In genomic region chr10:92342801-92343200, GRCh38 we compare ENCODE assay signal across 16 cellular contexts. TPM values are rescaled to one million over a fixed set of nuclear protein-coding genes. Genes with fewer than 3 reads are reported as not detected.
DNase-seq lines count a peak whose midpoint lies in the region; TF ChIP-seq lines count a peak whose summit lies in the region.
"Had no signal": no experiment of that assay in that cellular context is flagged by ENCODE, and none has a peak within 500 bp of the region (broad histone marks: within the 10 kb centered on the region; RNA-seq: fewer than 3 reads in every experiment).

No MANE protein-coding gene starts in this region.

- no TSS peak for BruUV-seq in PC-9 (replicated peaks; lab: Mats Ljungman, UMichigan)

- no peaks in the 10 kb centered on the region for H3K4me1 Mint-ChIP-seq in activated naive CD4-positive, alpha-beta T cell treated with anti-CD3 and anti-CD28 coated beads, Interleukin-2, amount 50 U/mL, for 24 hours

- H3K27ac ChIP-seq in PC-9 (0 out of 2 replicates have a peak overlapping the region, but pooled peaks have one; percentile 19), epithelial cell of prostate (peak overlapping the region; percentile 34), testis (no peak overlapping the region), caudate nucleus (ENCODE audit: low read depth, low read length) (no peak overlapping the region)
- H3K27ac ChIP-seq: adrenal gland, upper lobe of right lung had no signal

- no peaks in the 10 kb centered on the region for H4K20me1 ChIP-seq in PC-9 (ENCODE audit: insufficient read depth)

- no peak for TF ChIP-seq POLR2A in testis (IDR thresholded peaks at IDR 0.05)

- TF ChIP-seq CTCF in PC-9 (conservative IDR thresholded peaks at IDR 0.05) (no peak), testis (IDR thresholded peaks at IDR 0.05) (no peak)

- DNase-seq in activated naive CD4-positive, alpha-beta T cell treated with Interleukin-2 at 50 U/mL for 16 hours: no peak
- no peak for DNase-seq in PC-9
- no peak for DNase-seq in epithelial cell of prostate (ENCODE audit: low read depth, low spot score)
- peak; percentile 5 for DNase-seq in superior temporal gyrus (ENCODE audit: extremely low spot score)
- DNase-seq in testis: no peak
- no peak for DNase-seq in caudate nucleus (lab: John Stamatoyannopoulos, UW)
- DNase-seq in SHP77 (lab: John Stamatoyannopoulos, UW): no peak
- DNase-seq: activated CD4-positive, alpha-beta T cell treated with anti-CD3 and anti-CD28 coated beads, Interleukin-2, amount 50 U/mL, for 48 hours; activated T-cell treated with anti-CD3 and anti-CD28 coated beads, Interleukin-2, amount 50 U/mL, for 72 hours; adrenal gland; head of caudate nucleus; NCI-H748 treated with DMSO at 0.1 percent for 48 hours; stimulated activated naive CD8-positive, alpha-beta T cell treated with anti-CD3 and anti-CD28 coated beads, Interleukin-15, Interleukin-2, amounts not matched to agents 100 U/mL and 50 U/mL, for 24 hours; SW 1271; upper lobe of right lung had no signal

- no peak overlapping the region for H3K4me3 Mint-ChIP-seq in activated naive CD4-positive, alpha-beta T cell treated with anti-CD3 and anti-CD28 coated beads, Interleukin-2, amount 50 U/mL, for 24 hours
- H3K4me3 Mint-ChIP-seq: activated T-cell treated with anti-CD3 and anti-CD28 coated beads, Interleukin-2, amount 50 U/mL, for 72 hours had no signal

- no peaks in the 10 kb centered on the region for H3K9me3 ChIP-seq in PC-9 (ENCODE audit: insufficient read depth, low read depth)
- no peaks in the 10 kb centered on the region for H3K9me3 ChIP-seq in testis
- H3K9me3 ChIP-seq: adrenal gland, upper lobe of right lung had no signal

- H3K9me2 ChIP-seq in PC-9 (ENCODE audit: insufficient read depth): no peaks in the 10 kb centered on the region

- H2AFZ ChIP-seq in PC-9: no peak overlapping the region

- 0 out of 2 replicates have a peak, but pooled peaks cover 5% of the 10 kb centered on the region for H3K36me3 ChIP-seq in PC-9 (ENCODE audit: low read depth)
- no peaks in the 10 kb centered on the region for H3K36me3 ChIP-seq in testis (ENCODE audit: low read depth, missing control alignments)
- H3K36me3 ChIP-seq: adrenal gland had no signal

- H3K4me1 ChIP-seq in PC-9 (replicated peaks; ENCODE audit: insufficient read depth): no peaks in the 10 kb centered on the region
- H3K4me1 ChIP-seq in testis: no peaks in the 10 kb centered on the region
- H3K4me1 ChIP-seq: adrenal gland, upper lobe of right lung had no signal

- H3K9me3 Mint-ChIP-seq in activated naive CD4-positive, alpha-beta T cell treated with anti-CD3 and anti-CD28 coated beads, Interleukin-2, amount 50 U/mL, for 24 hours: no peaks in the 10 kb centered on the region
- H3K9me3 Mint-ChIP-seq: activated T-cell treated with anti-CD3 and anti-CD28 coated beads, Interleukin-2, amount 50 U/mL, for 72 hours had no signal

- intact Hi-C loops in PC-9 (cut with micrococcal nuclease; ENCODE audit: unreplicated experiment): no loop called here
- intact Hi-C loops in testis (cut with DNase I; ENCODE audit: low total_unique reads): no loop called here

- no peaks in the 10 kb centered on the region for H3K27me3 Mint-ChIP-seq in activated naive CD4-positive, alpha-beta T cell treated with anti-CD3 and anti-CD28 coated beads, Interleukin-2, amount 50 U/mL, for 24 hours

- peaks cover 9% of the 10 kb centered on the region for H3K36me3 Mint-ChIP-seq in activated naive CD4-positive, alpha-beta T cell treated with anti-CD3 and anti-CD28 coated beads, Interleukin-2, amount 50 U/mL, for 24 hours

- 85 to 99% methylated on average over 2 of the region's 2 CpGs for WGBS in testis, 2 donors

- no peak overlapping the region for H3K4me3 ChIP-seq in PC-9
- no peak overlapping the region for H3K4me3 ChIP-seq in testis
- H3K4me3 ChIP-seq: adrenal gland, upper lobe of right lung had no signal

- CTCF ChIA-PET in PC-9 (lab: Charles Lee): no interaction called here

- no peaks in the 10 kb centered on the region for H3F3A ChIP-seq in PC-9 (ENCODE audit: insufficient read depth, low read depth)

- POLR2A ChIA-PET in PC-9 (lab: Charles Lee; ENCODE audit: unreplicated experiment): no interaction called here

- H3K79me2 ChIP-seq in PC-9 (ENCODE audit: low read depth): no peaks in the 10 kb centered on the region

- H3K4me2 ChIP-seq in PC-9: no peak overlapping the region

- peak overlapping the region; percentile 9 for H3K27ac Mint-ChIP-seq in activated naive CD4-positive, alpha-beta T cell treated with anti-CD3 and anti-CD28 coated beads, Interleukin-2, amount 50 U/mL, for 24 hours

- H3K27me3 ChIP-seq in PC-9 (ENCODE audit: insufficient read depth, low read depth) (no peaks in the 10 kb centered on the region), testis (no peaks in the 10 kb centered on the region)
- H3K27me3 ChIP-seq: adrenal gland, upper lobe of right lung had no signal

RNA-seq across cellular contexts. Expression of gene MARCHF5, which starts 51.8 kb away (rescaled TPM):
- 31.5 and 39.1 TPM in 2 replicates for total RNA-seq in PC-9 (2021)
- total RNA-seq in testis: 10 to 100 TPM; 17.1 to 23.3 TPM
- 53.9 TPM for polyA plus RNA-seq in testis (ENCODE audit: insufficient read depth, low read depth, low replicate concordance)

RNA-seq across cellular contexts. Expression of gene CPEB3, which starts 51.9 kb away (rescaled TPM):
- 1.1 and 1.4 TPM in 2 replicates for total RNA-seq in PC-9 (2021)
- total RNA-seq in testis: 10 to 100 TPM; 19.4 to 32.4 TPM
- 23.5 TPM for polyA plus RNA-seq in testis (ENCODE audit: insufficient read depth, low read depth, low replicate concordance)

Comparison
In these comparisons a context has a peak if more than half of its experiments do, and no peak if none do; other contexts are left out.
1. H3K27ac ChIP-seq: peak in PC-9 (single experiment) and epithelial cell of prostate (single experiment); none in testis (0 of 2) and caudate nucleus (single experiment).